6 cellular contexts compared by ENCODE assay signal in genomic region chr1:155893389-155894142, GRCh38. TPM values are rescaled to one million over a fixed set of nuclear protein-coding genes. Genes with fewer than 3 reads are reported as not detected.
DNase-seq lines count a peak whose midpoint lies in the region; ATAC-seq, FAIRE-seq and TF ChIP-seq lines count a peak whose summit lies in the region.

No MANE protein-coding gene starts in this region.

- no peak overlapping the region for H3K4me3 ChIP-seq in HepG2 (replicated peaks in 1 of 3; ENCODE audit: insufficient read depth in 1 of 3, low read depth in 2 of 3, low read length in 3 of 3)

- ATAC-seq in HepG2 (peak; percentile 85), GM18502 (IDR thresholded peaks at IDR 0.05; ENCODE audit: poor library complexity, unreplicated experiment) (no peak), GM19324 (IDR thresholded peaks at IDR 0.05; ENCODE audit: low FRiP score, unreplicated experiment) (no peak), GM21619 (IDR thresholded peaks at IDR 0.05; ENCODE audit: unreplicated experiment) (no peak)

- peak in 1 of 2 experiments; percentile 25; a peak in 1 of 4 replicates for TF ChIP-seq POLR2A in HepG2 (IDR thresholded peaks at IDR 0.05; ENCODE audit: insufficient read depth in 1 of 2, low read depth in 2 of 2, low read length in 2 of 2)

- in situ Hi-C loops in HepG2 (cut with HindIII; ENCODE audit: extremely low pct_ligation_motif_present, low pct_unique_long_range_greater_than_20kb), result no loop called here

- peaks cover 11% of the 10 kb centered on the region for H3K36me3 Mint-ChIP-seq in activated CD4-positive, alpha-beta memory T cell treated with anti-CD3 and anti-CD28 coated beads for 36 hours

- POLR2A ChIA-PET in activated CD4-positive, alpha-beta memory T cell treated with anti-CD3 and anti-CD28 coated beads for 36 hours (lab: Charles Lee), result interaction anchor here (0.7 to 1.5 kb wide), 3 partner anchors 33 to 85 kb away, joined by 3 read pairs; partner anchors contain the start of genes ARHGEF2 and SYT11
- POLR2A ChIA-PET in HepG2 (lab: Yijun Ruan, JAX), result interaction anchor here (0.8 to 1.7 kb wide), 3 partner anchors 18 to 41 kb away, joined by 4 to 12 read pairs (median 11); partner anchors contain the start of genes KHDC4, RIT1 and SYT11

- no peaks in the 10 kb centered on the region for H3K9me3 ChIP-seq in HepG2 (ENCODE audit: low read length)

- FAIRE-seq in HepG2 (lab: Jason Lieb, UNC), result peak; percentile 65

- no peak overlapping the region for H2AFZ ChIP-seq in HepG2 (ENCODE audit: low read length)

- no peak overlapping the region for H3K4me3 Mint-ChIP-seq in activated CD4-positive, alpha-beta memory T cell treated with anti-CD3 and anti-CD28 coated beads for 36 hours

- H3K27me3 Mint-ChIP-seq in activated CD4-positive, alpha-beta memory T cell treated with anti-CD3 and anti-CD28 coated beads for 36 hours, result no peaks in the 10 kb centered on the region

- no peak for TF ChIP-seq CTCF in HepG2 (CRISPR knock-in tag; IDR thresholded peaks at IDR 0.05)

- no peaks in the 10 kb centered on the region for H3K27me3 ChIP-seq in HepG2 (ENCODE audit: control insufficient read depth in 1 of 2, insufficient read depth in 2 of 2, low read length in 2 of 2)

- TSS peak; percentile 91 for BruUV-seq in HepG2 (replicated peaks; lab: Mats Ljungman, UMichigan)

- peaks cover 15% of the 10 kb centered on the region for H3K4me1 Mint-ChIP-seq in activated CD4-positive, alpha-beta memory T cell treated with anti-CD3 and anti-CD28 coated beads for 36 hours (ENCODE audit: low read depth)

- peak; percentile 91 for DNase-seq in EL
- DNase-seq in activated CD4-positive, alpha-beta memory T cell treated with anti-CD3 and anti-CD28 coated beads for 36 hours, result peak; percentile 34
- peak; percentile 85 for DNase-seq in HepG2 (ENCODE audit: low spot score)

- no peaks in the 10 kb centered on the region for H3K36me3 ChIP-seq in HepG2 (replicated peaks in 1 of 2; ENCODE audit: control insufficient read depth in 1 of 2, insufficient read depth in 2 of 2, low read length in 2 of 2)

- peak overlapping the region; percentile 59 for H3K27ac Mint-ChIP-seq in activated CD4-positive, alpha-beta memory T cell treated with anti-CD3 and anti-CD28 coated beads for 36 hours

- H3K9ac ChIP-seq in HepG2 (ENCODE audit: insufficient read depth, low read depth, low read length), result peak overlapping the region; percentile 14; the same call in 1 of the 2 replicates

- TF ChIP-seq EP300 in HepG2 (IDR thresholded peaks at IDR 0.05; ENCODE audit: low read depth in 2 of 2, low read length in 2 of 2) (peak in 1 of 2 experiments; percentile 42; a peak in 1 of 4 replicates), HepG2 (CRISPR knock-in tag; IDR thresholded peaks at IDR 0.05; ENCODE audit: borderline replicate concordance) (no peak)

- intact Hi-C loops in activated CD4-positive, alpha-beta memory T cell treated with anti-CD3 and anti-CD28 coated beads for 36 hours (cut with micrococcal nuclease), result loop anchor here (5.0 kb wide), 1 partner anchor 36 kb away; the partner anchor contains the start of genes GON4L and SYT11
- intact Hi-C loops in HepG2 (cut with micrococcal nuclease; ENCODE audit: unreplicated experiment), result loop anchor here (10.0 kb wide), 1 partner anchor 1521 kb away; no protein-coding TSS in a partner anchor

- 22% methylated on average over 10 of the region's 10 CpGs for WGBS in HepG2 (ENCODE audit: low lambda C conversion rate)

- no peaks in the 10 kb centered on the region for H4K20me1 ChIP-seq in HepG2 (ENCODE audit: insufficient read depth, low read length)

- CTCF ChIA-PET in activated CD4-positive, alpha-beta memory T cell treated with anti-CD3 and anti-CD28 coated beads for 36 hours (lab: Charles Lee), result interaction anchor here (0.6 to 1.9 kb wide), 2 partner anchors 19 to 173 kb away, joined by 4 to 5 read pairs; no protein-coding TSS in a partner anchor
- CTCF ChIA-PET in HepG2 (lab: Yijun Ruan, JAX; ENCODE audit: low intra/inter-chr PET ratio, low total read pairs), result no interaction called here

- peak overlapping the region; percentile 49 for H3K27ac ChIP-seq in HepG2 (ENCODE audit: extremely low read length, insufficient read depth, low read length)

- H3K4me1 ChIP-seq in HepG2 (ENCODE audit: insufficient read depth, low read length), result peaks cover 33% of the 10 kb centered on the region

- H3K9me3 Mint-ChIP-seq in activated CD4-positive, alpha-beta memory T cell treated with anti-CD3 and anti-CD28 coated beads for 36 hours, result no peaks in the 10 kb centered on the region

- H3K79me2 ChIP-seq in HepG2 (ENCODE audit: insufficient read depth, low read length), result no peaks in the 10 kb centered on the region

- no peak for TF ChIP-seq RAD21 in HepG2 (CRISPR knock-in tag; IDR thresholded peaks at IDR 0.05)

- H3K4me2 ChIP-seq in HepG2 (ENCODE audit: low read depth, low read length), result peak overlapping the region; percentile 22

RNA-seq across cellular contexts. Expression of gene RIT1, which starts 17.6 kb away (rescaled TPM):
- 10 to 100 TPM; 19.1 to 21.1 TPM for total RNA-seq in activated CD4-positive, alpha-beta memory T cell treated with anti-CD3 and anti-CD28 coated beads for 36 hours
- 12.2 and 15.9 TPM in 2 replicates for total RNA-seq in HepG2 (2016; rRNA removed; fragmentation: Illumina TruSeq; extraction: Trizol)
- 1.8 and 2.7 TPM in 2 replicates for total RNA-seq in HepG2 (2016; cell fraction: cytosol; rRNA removed; fragmentation: Illumina TruSeq; extraction: Trizol; ENCODE audit: low read depth)
- total RNA-seq in HepG2 (2016; cell fraction: insoluble cytoplasmic fraction; rRNA removed; fragmentation: Illumina TruSeq; extraction: Trizol), result 12.0 and 18.3 TPM in 2 replicates
- total RNA-seq in HepG2 (2016; cell fraction: membrane; rRNA removed; fragmentation: Illumina TruSeq; extraction: Trizol), result 3.7 and 5.0 TPM in 2 replicates
- total RNA-seq in HepG2 (2016; cell fraction: nucleus; rRNA removed; fragmentation: Illumina TruSeq; extraction: Trizol), result 5.1 and 6.9 TPM in 2 replicates
- 29.3 and 32.2 TPM in 2 replicates for polyA plus RNA-seq in HepG2 (2011; rRNA removed)
- polyA plus RNA-seq in HepG2 (2011; cell fraction: cytosol; rRNA removed), result 27.0 and 36.8 TPM in 2 replicates
- polyA plus RNA-seq in HepG2 (2011; cell fraction: nucleus; rRNA removed), result 10.2 and 15.6 TPM in 2 replicates
- 14.8 and 19.9 TPM in 2 replicates for polyA plus RNA-seq in HepG2 (2012)
- 1.3 and 1.4 TPM in 2 replicates for polyA plus RNA-seq in HepG2 (2016; cell fraction: cytosol; fragmentation: Illumina TruSeq; extraction: Trizol; ENCODE audit: low read depth)
- polyA plus RNA-seq in HepG2 (2016; cell fraction: insoluble cytoplasmic fraction; fragmentation: Illumina TruSeq; extraction: Trizol; ENCODE audit: low read depth), result 12.1 and 13.9 TPM in 2 replicates
- 1.8 and 2.0 TPM in 2 replicates for polyA plus RNA-seq in HepG2 (2016; cell fraction: membrane; fragmentation: Illumina TruSeq; extraction: Trizol; ENCODE audit: low read depth)
- polyA plus RNA-seq in HepG2 (2016; cell fraction: nucleus; fragmentation: Illumina TruSeq; extraction: Trizol; ENCODE audit: insufficient read depth, low read depth), result 13.6 and 15.1 TPM in 2 replicates
- 23.7 and 26.0 TPM in 2 replicates for polyA minus RNA-seq in HepG2 (2011; rRNA and poly(A)+ RNA removed; ENCODE audit: low replicate concordance)
- polyA minus RNA-seq in HepG2 (2011; cell fraction: cytosol; rRNA and poly(A)+ RNA removed), result 16.1 and 17.4 TPM in 2 replicates
- 11.6 and 20.5 TPM in 2 replicates for polyA minus RNA-seq in HepG2 (2011; cell fraction: nucleus; rRNA and poly(A)+ RNA removed)

RNA-seq across cellular contexts. Expression of gene SYT11, which starts 34.2 kb away (rescaled TPM):
- 10 to 100 TPM; 25.0 to 25.1 TPM for total RNA-seq in activated CD4-positive, alpha-beta memory T cell treated with anti-CD3 and anti-CD28 coated beads for 36 hours
- total RNA-seq in HepG2 (2016; rRNA removed; fragmentation: Illumina TruSeq; extraction: Trizol), result 0.08 and 0.22 TPM in 2 replicates
- not detected in 2 replicates for total RNA-seq in HepG2 (2016; cell fraction: cytosol; rRNA removed; fragmentation: Illumina TruSeq; extraction: Trizol; ENCODE audit: low read depth)
- total RNA-seq in HepG2 (2016; cell fraction: insoluble cytoplasmic fraction; rRNA removed; fragmentation: Illumina TruSeq; extraction: Trizol), result 0.06 and 0.13 TPM in 2 replicates
- total RNA-seq in HepG2 (2016; cell fraction: membrane; rRNA removed; fragmentation: Illumina TruSeq; extraction: Trizol), result 0.03 and 0.09 TPM in 2 replicates
- total RNA-seq in HepG2 (2016; cell fraction: nucleus; rRNA removed; fragmentation: Illumina TruSeq; extraction: Trizol), result 0.22 and 0.25 TPM in 2 replicates
- 0.59 and 0.64 TPM in 2 replicates for polyA plus RNA-seq in HepG2 (2011; rRNA removed)
- 0.35 and 0.59 TPM in 2 replicates for polyA plus RNA-seq in HepG2 (2011; cell fraction: cytosol; rRNA removed)
- 0.26 and 0.29 TPM in 2 replicates for polyA plus RNA-seq in HepG2 (2011; cell fraction: nucleus; rRNA removed)
- polyA plus RNA-seq in HepG2 (2012), result 0.64 and 1.0 TPM in 2 replicates
- 0.02 TPM in 1 of 2 replicates, not detected in the other for polyA plus RNA-seq in HepG2 (2016; cell fraction: cytosol; fragmentation: Illumina TruSeq; extraction: Trizol; ENCODE audit: low read depth)
- polyA plus RNA-seq in HepG2 (2016; cell fraction: insoluble cytoplasmic fraction; fragmentation: Illumina TruSeq; extraction: Trizol; ENCODE audit: low read depth), result 0.04 and 0.08 TPM in 2 replicates
- 0.06 TPM in 1 of 2 replicates, not detected in the other for polyA plus RNA-seq in HepG2 (2016; cell fraction: membrane; fragmentation: Illumina TruSeq; extraction: Trizol; ENCODE audit: low read depth)
- 0.08 and 0.21 TPM in 2 replicates for polyA plus RNA-seq in HepG2 (2016; cell fraction: nucleus; fragmentation: Illumina TruSeq; extraction: Trizol; ENCODE audit: insufficient read depth, low read depth)
- polyA minus RNA-seq in HepG2 (2011; rRNA and poly(A)+ RNA removed; ENCODE audit: low replicate concordance), result 0.44 and 1.3 TPM in 2 replicates
- 0.44 and 0.69 TPM in 2 replicates for polyA minus RNA-seq in HepG2 (2011; cell fraction: cytosol; rRNA and poly(A)+ RNA removed)
- 0.39 and 0.75 TPM in 2 replicates for polyA minus RNA-seq in HepG2 (2011; cell fraction: nucleus; rRNA and poly(A)+ RNA removed)

RNA-seq across cellular contexts. Expression of gene GON4L, which starts 36.6 kb away (rescaled TPM):
- 10 to 100 TPM; 48.0 to 51.2 TPM for total RNA-seq in activated CD4-positive, alpha-beta memory T cell treated with anti-CD3 and anti-CD28 coated beads for 36 hours
- total RNA-seq in HepG2 (2016; rRNA removed; fragmentation: Illumina TruSeq; extraction: Trizol), result 15.5 and 19.6 TPM in 2 replicates
- 60.3 and 77.6 TPM in 2 replicates for total RNA-seq in HepG2 (2016; cell fraction: cytosol; rRNA removed; fragmentation: Illumina TruSeq; extraction: Trizol; ENCODE audit: low read depth)
- 13.2 and 20.6 TPM in 2 replicates for total RNA-seq in HepG2 (2016; cell fraction: insoluble cytoplasmic fraction; rRNA removed; fragmentation: Illumina TruSeq; extraction: Trizol)
- total RNA-seq in HepG2 (2016; cell fraction: membrane; rRNA removed; fragmentation: Illumina TruSeq; extraction: Trizol), result 21.7 and 23.0 TPM in 2 replicates
- 39.3 and 40.1 TPM in 2 replicates for total RNA-seq in HepG2 (2016; cell fraction: nucleus; rRNA removed; fragmentation: Illumina TruSeq; extraction: Trizol)
- 14.6 and 15.0 TPM in 2 replicates for polyA plus RNA-seq in HepG2 (2011; rRNA removed)
- 6.9 and 10.0 TPM in 2 replicates for polyA plus RNA-seq in HepG2 (2011; cell fraction: cytosol; rRNA removed)
- polyA plus RNA-seq in HepG2 (2011; cell fraction: nucleus; rRNA removed), result 30.4 and 31.3 TPM in 2 replicates
- 13.5 and 13.8 TPM in 2 replicates for polyA plus RNA-seq in HepG2 (2012)
- 2.0 and 2.4 TPM in 2 replicates for polyA plus RNA-seq in HepG2 (2016; cell fraction: cytosol; fragmentation: Illumina TruSeq; extraction: Trizol; ENCODE audit: low read depth)
- 5.8 and 9.2 TPM in 2 replicates for polyA plus RNA-seq in HepG2 (2016; cell fraction: insoluble cytoplasmic fraction; fragmentation: Illumina TruSeq; extraction: Trizol; ENCODE audit: low read depth)
- 2.8 and 3.0 TPM in 2 replicates for polyA plus RNA-seq in HepG2 (2016; cell fraction: membrane; fragmentation: Illumina TruSeq; extraction: Trizol; ENCODE audit: low read depth)
- polyA plus RNA-seq in HepG2 (2016; cell fraction: nucleus; fragmentation: Illumina TruSeq; extraction: Trizol; ENCODE audit: insufficient read depth, low read depth), result 44.7 and 49.8 TPM in 2 replicates
- 35.6 and 65.0 TPM in 2 replicates for polyA minus RNA-seq in HepG2 (2011; rRNA and poly(A)+ RNA removed; ENCODE audit: low replicate concordance)
- polyA minus RNA-seq in HepG2 (2011; cell fraction: cytosol; rRNA and poly(A)+ RNA removed), result 9.4 and 10.1 TPM in 2 replicates
- 48.7 and 51.0 TPM in 2 replicates for polyA minus RNA-seq in HepG2 (2011; cell fraction: nucleus; rRNA and poly(A)+ RNA removed)

RNA-seq across cellular contexts. Expression of gene KHDC4, which starts 40.6 kb away (rescaled TPM):
- 10 to 100 TPM; 66.1 to 70.2 TPM for total RNA-seq in activated CD4-positive, alpha-beta memory T cell treated with anti-CD3 and anti-CD28 coated beads for 36 hours
- 15.9 and 33.5 TPM in 2 replicates for total RNA-seq in HepG2 (2016; rRNA removed; fragmentation: Illumina TruSeq; extraction: Trizol)
- 17.8 and 22.2 TPM in 2 replicates for total RNA-seq in HepG2 (2016; cell fraction: cytosol; rRNA removed; fragmentation: Illumina TruSeq; extraction: Trizol; ENCODE audit: low read depth)
- 17.1 and 30.7 TPM in 2 replicates for total RNA-seq in HepG2 (2016; cell fraction: insoluble cytoplasmic fraction; rRNA removed; fragmentation: Illumina TruSeq; extraction: Trizol)
- total RNA-seq in HepG2 (2016; cell fraction: membrane; rRNA removed; fragmentation: Illumina TruSeq; extraction: Trizol), result 16.0 and 18.2 TPM in 2 replicates
- total RNA-seq in HepG2 (2016; cell fraction: nucleus; rRNA removed; fragmentation: Illumina TruSeq; extraction: Trizol), result 51.8 and 57.5 TPM in 2 replicates
- 74.5 and 92.0 TPM in 2 replicates for polyA plus RNA-seq in HepG2 (2011; rRNA removed)
- polyA plus RNA-seq in HepG2 (2011; cell fraction: cytosol; rRNA removed), result 35.4 and 38.7 TPM in 2 replicates
- 126 and 134 TPM in 2 replicates for polyA plus RNA-seq in HepG2 (2011; cell fraction: nucleus; rRNA removed)
- 37.2 and 38.4 TPM in 2 replicates for polyA plus RNA-seq in HepG2 (2012)
- polyA plus RNA-seq in HepG2 (2016; cell fraction: cytosol; fragmentation: Illumina TruSeq; extraction: Trizol; ENCODE audit: low read depth), result 2.1 and 2.5 TPM in 2 replicates
- polyA plus RNA-seq in HepG2 (2016; cell fraction: insoluble cytoplasmic fraction; fragmentation: Illumina TruSeq; extraction: Trizol; ENCODE audit: low read depth), result 14.7 and 16.3 TPM in 2 replicates
- 4.2 and 4.7 TPM in 2 replicates for polyA plus RNA-seq in HepG2 (2016; cell fraction: membrane; fragmentation: Illumina TruSeq; extraction: Trizol; ENCODE audit: low read depth)
- 113 and 121 TPM in 2 replicates for polyA plus RNA-seq in HepG2 (2016; cell fraction: nucleus; fragmentation: Illumina TruSeq; extraction: Trizol; ENCODE audit: insufficient read depth, low read depth)
- polyA minus RNA-seq in HepG2 (2011; rRNA and poly(A)+ RNA removed; ENCODE audit: low replicate concordance), result 83.9 and 155 TPM in 2 replicates
- 19.6 and 24.9 TPM in 2 replicates for polyA minus RNA-seq in HepG2 (2011; cell fraction: cytosol; rRNA and poly(A)+ RNA removed)
- polyA minus RNA-seq in HepG2 (2011; cell fraction: nucleus; rRNA and poly(A)+ RNA removed), result 113 and 148 TPM in 2 replicates

RNA-seq across cellular contexts. Expression of gene RXFP4, which starts 47.9 kb away (rescaled TPM):
- not detected for total RNA-seq in activated CD4-positive, alpha-beta memory T cell treated with anti-CD3 and anti-CD28 coated beads for 36 hours
- 0.38 TPM in 1 of 2 replicates, not detected in the other for total RNA-seq in HepG2 (2016; rRNA removed; fragmentation: Illumina TruSeq; extraction: Trizol)
- not detected in 2 replicates for total RNA-seq in HepG2 (2016; cell fraction: cytosol; rRNA removed; fragmentation: Illumina TruSeq; extraction: Trizol; ENCODE audit: low read depth)
- 0.25 and 0.28 TPM in 2 replicates for total RNA-seq in HepG2 (2016; cell fraction: insoluble cytoplasmic fraction; rRNA removed; fragmentation: Illumina TruSeq; extraction: Trizol)
- total RNA-seq in HepG2 (2016; cell fraction: membrane; rRNA removed; fragmentation: Illumina TruSeq; extraction: Trizol), result not detected in 2 replicates
- total RNA-seq in HepG2 (2016; cell fraction: nucleus; rRNA removed; fragmentation: Illumina TruSeq; extraction: Trizol), result 0.31 TPM in 1 of 2 replicates, not detected in the other
- polyA plus RNA-seq in HepG2 (2011; rRNA removed), result 1.4 and 1.9 TPM in 2 replicates
- 1.3 and 2.1 TPM in 2 replicates for polyA plus RNA-seq in HepG2 (2011; cell fraction: cytosol; rRNA removed)
- 0.42 and 0.48 TPM in 2 replicates for polyA plus RNA-seq in HepG2 (2011; cell fraction: nucleus; rRNA removed)
- 0.48 and 0.72 TPM in 2 replicates for polyA plus RNA-seq in HepG2 (2012)
- 0.08 TPM in 1 of 2 replicates, not detected in the other for polyA plus RNA-seq in HepG2 (2016; cell fraction: cytosol; fragmentation: Illumina TruSeq; extraction: Trizol; ENCODE audit: low read depth)
- not detected in 2 replicates for polyA plus RNA-seq in HepG2 (2016; cell fraction: insoluble cytoplasmic fraction; fragmentation: Illumina TruSeq; extraction: Trizol; ENCODE audit: low read depth)
- not detected in 2 replicates for polyA plus RNA-seq in HepG2 (2016; cell fraction: membrane; fragmentation: Illumina TruSeq; extraction: Trizol; ENCODE audit: low read depth)
- polyA plus RNA-seq in HepG2 (2016; cell fraction: nucleus; fragmentation: Illumina TruSeq; extraction: Trizol; ENCODE audit: insufficient read depth, low read depth), result 0.64 and 0.79 TPM in 2 replicates
- 1.4 and 2.7 TPM in 2 replicates for polyA minus RNA-seq in HepG2 (2011; rRNA and poly(A)+ RNA removed; ENCODE audit: low replicate concordance)
- polyA minus RNA-seq in HepG2 (2011; cell fraction: cytosol; rRNA and poly(A)+ RNA removed), result 0.49 TPM in 1 of 2 replicates, not detected in the other
- 0.39 and 1.1 TPM in 2 replicates for polyA minus RNA-seq in HepG2 (2011; cell fraction: nucleus; rRNA and poly(A)+ RNA removed)

Comparison
In these comparisons a context has a peak if more than half of its experiments do, and no peak if none do; other contexts are left out.
1. DNase-seq: peak in every context shown above with its lines; median percentile 91 in EL; 85 in HepG2; 34 in activated CD4-positive, alpha-beta memory T cell treated with anti-CD3 and anti-CD28 coated beads for 36 hours.
2. RNA of gene SYT11, which starts 34.2 kb away (total RNA-seq): 25.0 to 25.1 TPM in activated CD4-positive, alpha-beta memory T cell treated with anti-CD3 and anti-CD28 coated beads for 36 hours; 0.03 to 0.25 TPM in HepG2; every median in the first group is over 10 times any median in the second.